In genomic region chr20:6768228-6769185, GRCh38 we compare ENCODE assay signal across 9 cellular contexts. TPM values are rescaled to one million over a fixed set of nuclear protein-coding genes. Genes with fewer than 3 reads are reported as not detected.
A peak's percentile ranks its signal among the peaks of the same experiment; 100 is the strongest.
DNase-seq lines count a peak whose midpoint lies in the region; ATAC-seq and TF ChIP-seq lines count a peak whose summit lies in the region.
"Had no signal": no experiment of that assay in that cellular context is flagged by ENCODE, and none has a peak within 500 bp of the region (broad histone marks: within the 10 kb centered on the region; RNA-seq: fewer than 3 reads in every experiment).

No MANE protein-coding gene starts in this region.

- H3K9me3 ChIP-seq in WERI-Rb-1 (ENCODE audit: severe bottlenecking): no peaks in the 10 kb centered on the region

- peaks cover 56% of the 10 kb centered on the region for H3K27me3 Mint-ChIP-seq in stimulated activated naive CD8-positive, alpha-beta T cell treated with anti-CD3 and anti-CD28 coated beads, Interleukin-15, Interleukin-2, amounts not matched to agents 100 ng/mL and 50 ng/mL, for 24 hours

- no peak for DNase-seq in stimulated activated naive CD8-positive, alpha-beta T cell treated with anti-CD3 and anti-CD28 coated beads, Interleukin-15, Interleukin-2, amounts not matched to agents 100 U/mL and 50 U/mL, for 24 hours
- DNase-seq in WERI-Rb-1 (no peak), left ventricle myocardium superior (peak; percentile 45), retinal pigment epithelial cell (ENCODE audit: low read depth) (no peak), foreskin melanocyte (no peak)

- H3K36me3 ChIP-seq in WERI-Rb-1: no peaks in the 10 kb centered on the region

- no peak for ATAC-seq in stimulated activated naive CD8-positive, alpha-beta T cell treated with anti-CD3 and anti-CD28 coated beads, Interleukin-15, Interleukin-2, amounts not matched to agents 100 U/mL and 50 U/mL, for 24 hours
- ATAC-seq in left ventricle myocardium superior (peak; percentile 37), GM21423 (IDR thresholded peaks at IDR 0.05; ENCODE audit: unreplicated experiment) (no peak), HG02884 (IDR thresholded peaks at IDR 0.05; ENCODE audit: unreplicated experiment) (no peak)

- no peak overlapping the region for H3K27ac ChIP-seq in WERI-Rb-1

- H3K27me3 ChIP-seq in WERI-Rb-1 (ENCODE audit: insufficient read depth, low read depth, severe bottlenecking): peaks cover 74% of the 10 kb centered on the region

- peak overlapping the region; percentile 42 for H3K4me3 ChIP-seq in WERI-Rb-1 (ENCODE audit: low read depth, low read length)
- peak overlapping the region; percentile 68 for H3K4me3 ChIP-seq in retinal pigment epithelial cell (ENCODE audit: low read length)

- peak overlapping the region; percentile 23 for H3K4me3 Mint-ChIP-seq in stimulated activated naive CD8-positive, alpha-beta T cell treated with anti-CD3 and anti-CD28 coated beads, Interleukin-15, Interleukin-2, amounts not matched to agents 100 ng/mL and 50 ng/mL, for 24 hours
- H3K4me3 Mint-ChIP-seq: activated naive CD8-positive, alpha-beta T cell had no signal

- intact Hi-C loops in left ventricle myocardium superior (cut with micrococcal nuclease): no loop called here

- TF ChIP-seq CTCF in WERI-Rb-1 (IDR thresholded peaks at IDR 0.05; ENCODE audit: low read depth, low read length): no peak
- no peak for TF ChIP-seq CTCF in retinal pigment epithelial cell (conservative IDR thresholded peaks at IDR 0.05; ENCODE audit: low read depth, low read length)

- H3K36me3 Mint-ChIP-seq in stimulated activated naive CD8-positive, alpha-beta T cell treated with anti-CD3 and anti-CD28 coated beads, Interleukin-15, Interleukin-2, amounts not matched to agents 100 ng/mL and 50 ng/mL, for 24 hours (ENCODE audit: low read depth): no peaks in the 10 kb centered on the region
- H3K36me3 Mint-ChIP-seq: activated naive CD8-positive, alpha-beta T cell had no signal

- no peak overlapping the region for H3K27ac Mint-ChIP-seq in stimulated activated naive CD8-positive, alpha-beta T cell treated with anti-CD3 and anti-CD28 coated beads, Interleukin-15, Interleukin-2, amounts not matched to agents 100 ng/mL and 50 ng/mL, for 24 hours
- H3K27ac Mint-ChIP-seq: activated naive CD8-positive, alpha-beta T cell had no signal

- no peaks in the 10 kb centered on the region for H3K9me3 Mint-ChIP-seq in stimulated activated naive CD8-positive, alpha-beta T cell treated with anti-CD3 and anti-CD28 coated beads, Interleukin-15, Interleukin-2, amounts not matched to agents 100 ng/mL and 50 ng/mL, for 24 hours

- peaks cover 6% of the 10 kb centered on the region for H3K4me1 Mint-ChIP-seq in stimulated activated naive CD8-positive, alpha-beta T cell treated with anti-CD3 and anti-CD28 coated beads, Interleukin-15, Interleukin-2, amounts not matched to agents 100 ng/mL and 50 ng/mL, for 24 hours (ENCODE audit: low read depth)

RNA-seq across cellular contexts. Expression of gene BMP2, which starts 1.0 kb away (rescaled TPM):
- 3.0 TPM for total RNA-seq in left ventricle myocardium superior
